In genomic region chr1:225819346-225820192, GRCh38 we compare ENCODE assay signal across 14 cellular contexts. TPM values are rescaled to one million over a fixed set of nuclear protein-coding genes. Genes with fewer than 3 reads are reported as not detected.
DNase-seq lines count a peak whose midpoint lies in the region; ATAC-seq and TF ChIP-seq lines count a peak whose summit lies in the region.
"Had no signal": no experiment of that assay in that cellular context is flagged by ENCODE, and none has a peak within 500 bp of the region (broad histone marks: within the 10 kb centered on the region; RNA-seq: fewer than 3 reads in every experiment).

No MANE protein-coding gene starts in this region.

- intact Hi-C loops in ascending aorta (cut with DNase I) (loop anchor here (5.0 kb wide), 2 partner anchors 63 to 122 kb away; partner anchors contain the start of gene TMEM63A), upper lobe of right lung (cut with DNase I) (no loop called here)
- intact Hi-C loops in activated T-helper 2 cell treated with anti-CD3 and anti-CD28 coated beads, Interferon-gamma antibody, Interleukin-2, Interleukin-4, amounts not matched to agents 10 μg/mL and 5 μg/mL and 100 μg/mL, durations not matched to agents 14 hours and 24 hours and 36 hours (cut with micrococcal nuclease): no loop called here

- no peak overlapping the region for H3K4me3 ChIP-seq in ascending aorta
- H3K4me3 ChIP-seq in neural progenitor cell: no peak overlapping the region
- H3K4me3 ChIP-seq in upper lobe of right lung: no peak overlapping the region
- H3K4me3 ChIP-seq in SJCRH30: no peak overlapping the region
- H3K4me3 ChIP-seq: BLaER1, HAP-1, K562, lung, smooth muscle cell had no signal

- H3K27ac Mint-ChIP-seq in glutamatergic neuron (ENCODE audit: unreplicated experiment): peak overlapping the region; percentile 59
- H3K27ac Mint-ChIP-seq in neural progenitor cell: peak overlapping the region; percentile 29
- H3K27ac Mint-ChIP-seq in activated T-helper 2 cell treated with anti-CD3 and anti-CD28 coated beads, Interferon-gamma antibody, Interleukin-2, Interleukin-4, amounts not matched to agents 10 μg/mL and 5 μg/mL and 100 μg/mL, durations not matched to agents 14 hours and 24 hours and 36 hours: no peak overlapping the region

- H2AFZ ChIP-seq in neural progenitor cell (replicated peaks): no peak overlapping the region

- peaks cover 7% of the 10 kb centered on the region for H3K9me3 Mint-ChIP-seq in glutamatergic neuron (ENCODE audit: unreplicated experiment)
- H3K9me3 Mint-ChIP-seq in neural progenitor cell: no peaks in the 10 kb centered on the region
- H3K9me3 Mint-ChIP-seq in activated T-helper 2 cell treated with anti-CD3 and anti-CD28 coated beads, Interferon-gamma antibody, Interleukin-2, Interleukin-4, amounts not matched to agents 10 μg/mL and 5 μg/mL and 100 μg/mL, durations not matched to agents 14 hours and 24 hours and 36 hours: no peaks in the 10 kb centered on the region

- no peaks in the 10 kb centered on the region for H3F3A ChIP-seq in neural progenitor cell (ENCODE audit: low read depth)

- H3K9ac ChIP-seq in neural progenitor cell: no peak overlapping the region
- H3K9ac ChIP-seq: BLaER1 had no signal

- DNase-seq in ascending aorta (ENCODE audit: low spot score in 2 of 2) (no peak), glutamatergic neuron (no peak), neural progenitor cell (ENCODE audit: low spot score) (no peak), upper lobe of right lung (no peak), SJCRH30 (no peak)
- no peak for DNase-seq in stimulated activated naive CD4-positive, alpha-beta T cell treated with Interleukin-2 at 50 U/mL for 16 hours (lab: John Stamatoyannopoulos, UW)
- DNase-seq in activated T-helper 2 cell treated with anti-CD3 and anti-CD28 coated beads, Interferon-gamma antibody, Interleukin-2, Interleukin-4, amounts not matched to agents 10 μg/mL and 5 μg/mL and 100 μg/mL, durations not matched to agents 14 hours and 24 hours and 36 hours (ENCODE audit: low spot score): no peak
- DNase-seq: central memory CD4-positive, alpha-beta T cell; NCI-H1436 had no signal

- H3K36me3 ChIP-seq in ascending aorta (no peaks in the 10 kb centered on the region), neural progenitor cell (no peaks in the 10 kb centered on the region), upper lobe of right lung (no peaks in the 10 kb centered on the region), SJCRH30 (no peaks in the 10 kb centered on the region)
- H3K36me3 ChIP-seq: BLaER1, HAP-1 had no signal

- H3K9me3 ChIP-seq in ascending aorta (no peaks in the 10 kb centered on the region), neural progenitor cell (ENCODE audit: low read depth) (no peaks in the 10 kb centered on the region), upper lobe of right lung (no peaks in the 10 kb centered on the region), SJCRH30 (replicated peaks) (no peaks in the 10 kb centered on the region)
- H3K9me3 ChIP-seq: BLaER1, HAP-1 had no signal

- H3K79me2 ChIP-seq in neural progenitor cell (ENCODE audit: low read depth): no peaks in the 10 kb centered on the region

- H3K4me1 Mint-ChIP-seq in glutamatergic neuron (ENCODE audit: low read depth, unreplicated experiment): peaks cover 50% of the 10 kb centered on the region
- H3K4me1 Mint-ChIP-seq in neural progenitor cell: peaks cover 33% of the 10 kb centered on the region
- H3K4me1 Mint-ChIP-seq in activated T-helper 2 cell treated with anti-CD3 and anti-CD28 coated beads, Interferon-gamma antibody, Interleukin-2, Interleukin-4, amounts not matched to agents 10 μg/mL and 5 μg/mL and 100 μg/mL, durations not matched to agents 14 hours and 24 hours and 36 hours (ENCODE audit: low read depth): peaks cover 6% of the 10 kb centered on the region

- H3K27ac ChIP-seq in ascending aorta (peak overlapping the region; percentile 73 to 74), neural progenitor cell (no peak overlapping the region), upper lobe of right lung (peak overlapping the region; percentile 36), SJCRH30 (no peak overlapping the region)
- H3K27ac ChIP-seq: BLaER1 had no signal

- no peaks in the 10 kb centered on the region for H3K36me3 Mint-ChIP-seq in glutamatergic neuron (ENCODE audit: unreplicated experiment)
- H3K36me3 Mint-ChIP-seq in neural progenitor cell: no peaks in the 10 kb centered on the region
- H3K36me3 Mint-ChIP-seq in activated T-helper 2 cell treated with anti-CD3 and anti-CD28 coated beads, Interferon-gamma antibody, Interleukin-2, Interleukin-4, amounts not matched to agents 10 μg/mL and 5 μg/mL and 100 μg/mL, durations not matched to agents 14 hours and 24 hours and 36 hours (ENCODE audit: low read depth): no peaks in the 10 kb centered on the region

- peaks cover 26 to 56% of the 10 kb centered on the region in 2 donors for H3K4me1 ChIP-seq in ascending aorta
- peaks cover 35% of the 10 kb centered on the region for H3K4me1 ChIP-seq in neural progenitor cell
- peaks cover 60% of the 10 kb centered on the region for H3K4me1 ChIP-seq in upper lobe of right lung
- H3K4me1 ChIP-seq in SJCRH30: no peaks in the 10 kb centered on the region

- H3K27me3 Mint-ChIP-seq in glutamatergic neuron (ENCODE audit: unreplicated experiment) (no peaks in the 10 kb centered on the region), neural progenitor cell (ENCODE audit: insufficient read depth, low read depth) (no peaks in the 10 kb centered on the region)
- peaks cover 1% of the 10 kb centered on the region for H3K27me3 Mint-ChIP-seq in activated T-helper 2 cell treated with anti-CD3 and anti-CD28 coated beads, Interferon-gamma antibody, Interleukin-2, Interleukin-4, amounts not matched to agents 10 μg/mL and 5 μg/mL and 100 μg/mL, durations not matched to agents 14 hours and 24 hours and 36 hours (ENCODE audit: low read depth)

- no peak overlapping the region for H3K4me2 ChIP-seq in neural progenitor cell
- H3K4me2 ChIP-seq: BLaER1, smooth muscle cell had no signal

- H3K27me3 ChIP-seq in ascending aorta (no peaks in the 10 kb centered on the region), neural progenitor cell (no peaks in the 10 kb centered on the region), upper lobe of right lung (no peaks in the 10 kb centered on the region), SJCRH30 (no peaks in the 10 kb centered on the region)
- H3K27me3 ChIP-seq: BLaER1 had no signal

- H3K4me3 Mint-ChIP-seq in glutamatergic neuron (ENCODE audit: unreplicated experiment) (no peak overlapping the region), neural progenitor cell (no peak overlapping the region)
- no peak overlapping the region for H3K4me3 Mint-ChIP-seq in activated T-helper 2 cell treated with anti-CD3 and anti-CD28 coated beads, Interferon-gamma antibody, Interleukin-2, Interleukin-4, amounts not matched to agents 10 μg/mL and 5 μg/mL and 100 μg/mL, durations not matched to agents 14 hours and 24 hours and 36 hours (ENCODE audit: low read depth)

- peaks cover 9% of the 10 kb centered on the region for H4K20me1 ChIP-seq in neural progenitor cell (ENCODE audit: low read depth)
- H4K20me1 ChIP-seq: BLaER1 had no signal

- ATAC-seq in upper lobe of right lung: no peak
- ATAC-seq: K562 had no signal

- TF ChIP-seq CTCF in ascending aorta (IDR thresholded peaks at IDR 0.05) (no peak), glutamatergic neuron (IDR thresholded peaks at IDR 0.05; ENCODE audit: partially characterized antibody, unreplicated experiment) (no peak), neural progenitor cell (IDR thresholded peaks at IDR 0.05) (no peak), upper lobe of right lung (IDR thresholded peaks at IDR 0.05) (no peak)

RNA-seq across cellular contexts. Expression of gene EPHX1, which starts 9.6 kb away (rescaled TPM):
- total RNA-seq in ascending aorta (127 TPM), glutamatergic neuron (ENCODE audit: unreplicated experiment) (60.4 TPM), neural progenitor cell (ENCODE audit: low replicate concordance) (4.3 and 5.7 TPM in 2 replicates), upper lobe of right lung (245 TPM)
- total RNA-seq in SJCRH30 (2014; rRNA removed; shearing (Covaris generic)): 6.3 and 7.2 TPM in 2 replicates
- total RNA-seq in activated T-helper 2 cell treated with anti-CD3 and anti-CD28 coated beads, Interferon-gamma antibody, Interleukin-2, Interleukin-4, amounts not matched to agents 10 μg/mL and 5 μg/mL and 100 μg/mL, durations not matched to agents 14 hours and 24 hours and 36 hours: 2.2 and 2.9 TPM in 2 replicates

RNA-seq across cellular contexts. Expression of gene SRP9, which starts 41.9 kb away (rescaled TPM):
- total RNA-seq in ascending aorta (49.4 TPM), glutamatergic neuron (ENCODE audit: unreplicated experiment) (364 TPM), neural progenitor cell (ENCODE audit: low replicate concordance) (751 and 1,104 TPM in 2 replicates), upper lobe of right lung (157 TPM)
- total RNA-seq in SJCRH30 (2014; rRNA removed; shearing (Covaris generic)): 618 and 654 TPM in 2 replicates
- 255 and 270 TPM in 2 replicates for total RNA-seq in activated T-helper 2 cell treated with anti-CD3 and anti-CD28 coated beads, Interferon-gamma antibody, Interleukin-2, Interleukin-4, amounts not matched to agents 10 μg/mL and 5 μg/mL and 100 μg/mL, durations not matched to agents 14 hours and 24 hours and 36 hours

Comparison
In these comparisons a context has a peak if more than half of its experiments do, and no peak if none do; other contexts are left out.
1. H3K27ac ChIP-seq: peak in ascending aorta (2 of 2) and upper lobe of right lung (single experiment); none in neural progenitor cell (single experiment) and SJCRH30 (single experiment).